ENCODE assay signal across 2 cellular contexts in the genomic region with DNA sequence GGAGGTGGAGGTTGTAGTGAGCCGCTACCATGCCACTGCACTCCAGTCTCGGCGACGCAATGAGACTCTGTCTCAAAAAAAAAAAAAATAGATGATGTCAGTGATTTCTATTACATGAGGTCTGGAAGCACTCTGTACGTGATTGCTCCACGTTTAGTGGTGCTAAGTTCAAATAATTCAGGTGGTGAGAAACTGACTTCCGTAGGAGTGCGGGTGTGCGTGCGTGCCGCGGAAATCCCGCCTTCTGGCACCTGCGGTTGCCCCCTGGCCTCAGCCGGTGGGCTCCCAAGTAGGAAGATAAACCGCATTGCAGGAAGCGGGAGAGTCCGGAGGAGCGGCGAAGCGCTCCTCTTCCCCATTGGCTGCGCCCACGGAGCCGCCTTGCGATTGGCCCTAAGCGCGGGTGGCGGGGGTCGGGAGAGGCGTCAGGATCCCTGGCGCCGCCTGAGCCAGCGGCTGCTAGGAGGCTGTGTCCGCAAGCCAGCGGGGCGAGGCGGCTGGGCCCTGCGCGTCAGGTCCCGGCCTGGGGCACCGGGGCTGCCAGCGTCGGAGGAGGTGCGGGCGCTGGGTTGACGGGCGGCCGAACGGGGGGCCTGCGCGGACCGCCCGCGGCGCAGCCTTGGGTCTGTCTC.
TF ChIP-seq lines count a peak whose summit lies in the region.

No MANE protein-coding gene starts in this region.

TF ChIP-seq in HEK293T, 16 proteins besides CTCF, POLR2A, EP300 and RAD21:
- peak; percentile 22; the same call in 1 of the 2 replicates for TF ChIP-seq ZNF384 (IDR thresholded peaks at IDR 0.05)
- peak; percentile 96 for TF ChIP-seq L3MBTL2 (conservative IDR thresholded peaks at IDR 0.05)

TF ChIP-seq in GM12878, 131 proteins besides CTCF, POLR2A, EP300 and RAD21:
- TF ChIP-seq IKZF1 (conservative IDR thresholded peaks at IDR 0.05) (peak; percentile 29; the same call in 1 of the 2 replicates), SUZ12 (IDR thresholded peaks at IDR 0.05; ENCODE audit: unreplicated experiment) (peak; percentile 45)
